ENCODE assay signal across 1 cellular context in the genomic region with DNA sequence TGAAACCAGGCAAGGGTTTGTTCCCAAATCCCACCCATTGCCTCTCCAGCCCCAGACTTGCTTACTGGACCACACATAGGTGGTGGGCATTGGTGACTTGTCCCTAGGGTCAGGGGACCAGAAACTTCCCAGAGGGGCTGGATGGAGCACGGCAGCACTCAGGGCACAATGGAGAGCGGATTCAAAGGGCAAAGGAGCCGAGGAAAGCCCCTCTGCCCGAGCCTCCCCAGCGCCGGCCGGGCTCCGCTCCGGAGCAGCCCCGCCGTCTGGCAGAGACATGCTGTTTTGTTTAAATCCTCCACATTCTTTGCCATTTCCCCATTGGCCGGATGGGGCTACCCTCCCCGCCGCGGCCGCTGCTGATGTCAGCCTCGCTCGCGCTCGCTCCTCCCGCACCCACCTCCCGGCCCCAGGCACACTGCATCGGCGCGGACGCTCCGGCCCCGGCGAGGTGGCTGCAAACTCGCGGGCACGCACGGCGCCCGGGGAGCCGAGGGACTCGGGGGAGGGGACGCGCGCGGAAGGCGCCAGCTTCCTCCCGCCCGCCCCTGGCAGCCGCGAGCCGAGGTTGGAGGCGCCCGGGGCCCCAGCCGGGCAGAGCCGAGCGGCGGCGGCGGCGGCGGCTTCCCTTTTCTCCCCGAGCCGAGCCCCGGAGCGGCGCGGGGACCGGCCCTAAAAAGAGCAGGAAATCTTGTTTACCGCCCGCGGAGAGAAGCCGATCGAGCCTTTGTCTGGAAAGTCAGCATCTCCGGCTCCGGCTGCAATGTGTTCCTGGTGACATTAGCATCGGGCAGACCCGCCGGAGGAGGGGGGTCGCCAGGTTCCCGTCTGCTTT.
TF ChIP-seq lines count a peak whose summit lies in the region.

Gene PITPNC1 (plus strand): TSS at position 390 of the 835 bp plus-strand sequence.

TF ChIP-seq in HepG2, 621 proteins besides CTCF, POLR2A, EP300 and RAD21 (continued from another document and continues in another):
- TF ChIP-seq HINFP (CRISPR knock-in tag; IDR thresholded peaks at IDR 0.05; ENCODE audit: low read depth), result peak; percentile 73; the same call in 1 of the 2 replicates
- TF ChIP-seq ZNF577 (CRISPR knock-in tag; IDR thresholded peaks at IDR 0.05; ENCODE audit: borderline replicate concordance, low read depth), result no peak
- peak; percentile 89 for TF ChIP-seq KDM2A (CRISPR knock-in tag; IDR thresholded peaks at IDR 0.05; ENCODE audit: borderline replicate concordance, low read depth)
- 0 out of 2 replicates have a peak, but pooled peaks have one; percentile 63 for TF ChIP-seq ZNF232 (CRISPR knock-in tag; IDR thresholded peaks at IDR 0.05; ENCODE audit: borderline replicate concordance)
- TF ChIP-seq, protein P1, sequence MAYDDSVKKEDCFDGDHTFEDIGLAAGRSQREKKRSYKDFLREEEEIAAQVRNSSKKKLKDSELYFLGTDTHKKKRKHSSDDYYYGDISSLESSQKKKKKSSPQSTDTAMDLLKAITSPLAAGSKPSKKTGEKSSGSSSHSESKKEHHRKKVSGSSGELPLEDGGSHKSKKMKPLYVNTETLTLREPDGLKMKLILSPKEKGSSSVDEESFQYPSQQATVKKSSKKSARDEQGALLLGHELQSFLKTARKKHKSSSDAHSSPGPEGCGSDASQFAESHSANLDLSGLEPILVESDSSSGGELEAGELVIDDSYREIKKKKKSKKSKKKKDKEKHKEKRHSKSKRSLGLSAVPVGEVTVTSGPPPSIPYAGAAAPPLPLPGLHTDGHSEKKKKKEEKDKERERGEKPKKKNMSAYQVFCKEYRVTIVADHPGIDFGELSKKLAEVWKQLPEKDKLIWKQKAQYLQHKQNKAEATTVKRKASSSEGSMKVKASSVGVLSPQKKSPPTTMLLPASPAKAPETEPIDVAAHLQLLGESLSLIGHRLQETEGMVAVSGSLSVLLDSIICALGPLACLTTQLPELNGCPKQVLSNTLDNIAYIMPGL (CRISPR knock-in tag; IDR thresholded peaks at IDR 0.05; ENCODE audit: borderline replicate concordance in 1 of 2, low read depth in 1 of 2), result peak; percentile 50 to 87; a peak in 3 of 4 replicates
- no peak for TF ChIP-seq ZNF552 (CRISPR knock-in tag; IDR thresholded peaks at IDR 0.05; ENCODE audit: borderline replicate concordance)
- peak; percentile 58; the same call in 1 of the 2 replicates for TF ChIP-seq MED13 (CRISPR knock-in tag; IDR thresholded peaks at IDR 0.05)
- no peak for TF ChIP-seq ZNF180 (CRISPR knock-in tag; IDR thresholded peaks at IDR 0.05; ENCODE audit: borderline replicate concordance, low read depth)
- TF ChIP-seq IRF9 (CRISPR knock-in tag; IDR thresholded peaks at IDR 0.05; ENCODE audit: borderline replicate concordance), result peak; percentile 70; the same call in 1 of the 2 replicates
- no peak for TF ChIP-seq SP1 (IDR thresholded peaks at IDR 0.05)
- no peak for TF ChIP-seq SP1 (CRISPR knock-in tag; IDR thresholded peaks at IDR 0.05)
- TF ChIP-seq, protein P2, sequence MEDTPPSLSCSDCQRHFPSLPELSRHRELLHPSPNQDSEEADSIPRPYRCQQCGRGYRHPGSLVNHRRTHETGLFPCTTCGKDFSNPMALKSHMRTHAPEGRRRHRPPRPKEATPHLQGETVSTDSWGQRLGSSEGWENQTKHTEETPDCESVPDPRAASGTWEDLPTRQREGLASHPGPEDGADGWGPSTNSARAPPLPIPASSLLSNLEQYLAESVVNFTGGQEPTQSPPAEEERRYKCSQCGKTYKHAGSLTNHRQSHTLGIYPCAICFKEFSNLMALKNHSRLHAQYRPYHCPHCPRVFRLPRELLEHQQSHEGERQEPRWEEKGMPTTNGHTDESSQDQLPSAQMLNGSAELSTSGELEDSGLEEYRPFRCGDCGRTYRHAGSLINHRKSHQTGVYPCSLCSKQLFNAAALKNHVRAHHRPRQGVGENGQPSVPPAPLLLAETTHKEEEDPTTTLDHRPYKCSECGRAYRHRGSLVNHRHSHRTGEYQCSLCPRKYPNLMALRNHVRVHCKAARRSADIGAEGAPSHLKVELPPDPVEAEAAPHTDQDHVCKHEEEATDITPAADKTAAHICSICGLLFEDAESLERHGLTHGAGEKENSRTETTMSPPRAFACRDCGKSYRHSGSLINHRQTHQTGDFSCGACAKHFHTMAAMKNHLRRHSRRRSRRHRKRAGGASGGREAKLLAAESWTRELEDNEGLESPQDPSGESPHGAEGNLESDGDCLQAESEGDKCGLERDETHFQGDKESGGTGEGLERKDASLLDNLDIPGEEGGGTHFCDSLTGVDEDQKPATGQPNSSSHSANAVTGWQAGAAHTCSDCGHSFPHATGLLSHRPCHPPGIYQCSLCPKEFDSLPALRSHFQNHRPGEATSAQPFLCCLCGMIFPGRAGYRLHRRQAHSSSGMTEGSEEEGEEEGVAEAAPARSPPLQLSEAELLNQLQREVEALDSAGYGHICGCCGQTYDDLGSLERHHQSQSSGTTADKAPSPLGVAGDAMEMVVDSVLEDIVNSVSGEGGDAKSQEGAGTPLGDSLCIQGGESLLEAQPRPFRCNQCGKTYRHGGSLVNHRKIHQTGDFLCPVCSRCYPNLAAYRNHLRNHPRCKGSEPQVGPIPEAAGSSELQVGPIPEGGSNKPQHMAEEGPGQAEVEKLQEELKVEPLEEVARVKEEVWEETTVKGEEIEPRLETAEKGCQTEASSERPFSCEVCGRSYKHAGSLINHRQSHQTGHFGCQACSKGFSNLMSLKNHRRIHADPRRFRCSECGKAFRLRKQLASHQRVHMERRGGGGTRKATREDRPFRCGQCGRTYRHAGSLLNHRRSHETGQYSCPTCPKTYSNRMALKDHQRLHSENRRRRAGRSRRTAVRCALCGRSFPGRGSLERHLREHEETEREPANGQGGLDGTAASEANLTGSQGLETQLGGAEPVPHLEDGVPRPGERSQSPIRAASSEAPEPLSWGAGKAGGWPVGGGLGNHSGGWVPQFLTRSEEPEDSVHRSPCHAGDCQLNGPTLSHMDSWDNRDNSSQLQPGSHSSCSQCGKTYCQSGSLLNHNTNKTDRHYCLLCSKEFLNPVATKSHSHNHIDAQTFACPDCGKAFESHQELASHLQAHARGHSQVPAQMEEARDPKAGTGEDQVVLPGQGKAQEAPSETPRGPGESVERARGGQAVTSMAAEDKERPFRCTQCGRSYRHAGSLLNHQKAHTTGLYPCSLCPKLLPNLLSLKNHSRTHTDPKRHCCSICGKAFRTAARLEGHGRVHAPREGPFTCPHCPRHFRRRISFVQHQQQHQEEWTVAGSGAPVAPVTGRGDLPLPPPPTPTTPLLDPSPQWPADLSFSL (CRISPR knock-in tag; IDR thresholded peaks at IDR 0.05), result no peak
- peak; percentile 68; the same call in 1 of the 2 replicates for TF ChIP-seq ZSCAN21 (CRISPR knock-in tag; IDR thresholded peaks at IDR 0.05; ENCODE audit: borderline replicate concordance)
- TF ChIP-seq LCORL (IDR thresholded peaks at IDR 0.05), result no peak
- peak; percentile 36; the same call in 1 of the 2 replicates for TF ChIP-seq LCORL (CRISPR knock-in tag; IDR thresholded peaks at IDR 0.05)
- TF ChIP-seq PITX1 (CRISPR knock-in tag; IDR thresholded peaks at IDR 0.05), result no peak
- no peak for TF ChIP-seq ZNF143 (CRISPR knock-in tag; IDR thresholded peaks at IDR 0.05)
- no peak for TF ChIP-seq SMYD3 (CRISPR knock-in tag; IDR thresholded peaks at IDR 0.05)
- no peak; the same call in 1 of the 2 replicates for TF ChIP-seq ZFP1 (CRISPR knock-in tag; IDR thresholded peaks at IDR 0.05)
- TF ChIP-seq NR3C1 (CRISPR knock-in tag; IDR thresholded peaks at IDR 0.05), result no peak
- TF ChIP-seq ZNF737 (CRISPR knock-in tag; IDR thresholded peaks at IDR 0.05; ENCODE audit: borderline replicate concordance), result no peak
- 0 out of 2 replicates have a peak, but pooled peaks have one; percentile 6 for TF ChIP-seq MTF2 (CRISPR knock-in tag; IDR thresholded peaks at IDR 0.05; ENCODE audit: borderline replicate concordance)
- peak; percentile 40; the same call in 1 of the 2 replicates for TF ChIP-seq ELF4 (CRISPR knock-in tag; IDR thresholded peaks at IDR 0.05; ENCODE audit: borderline replicate concordance)
- TF ChIP-seq HBP1 (CRISPR knock-in tag; IDR thresholded peaks at IDR 0.05; ENCODE audit: low read depth), result no peak
- TF ChIP-seq PHF5A (CRISPR knock-in tag; IDR thresholded peaks at IDR 0.05; ENCODE audit: low read depth, unreplicated experiment), result peak; percentile 30
- no peak for TF ChIP-seq ZSCAN30 (CRISPR knock-in tag; IDR thresholded peaks at IDR 0.05)
- no peak for TF ChIP-seq ZNF703 (CRISPR knock-in tag; IDR thresholded peaks at IDR 0.05; ENCODE audit: borderline replicate concordance)
- TF ChIP-seq ARNTL (CRISPR knock-in tag; IDR thresholded peaks at IDR 0.05), result peak; percentile 19; the same call in 1 of the 2 replicates
- 0 out of 2 replicates have a peak, but pooled peaks have one; percentile 4 for TF ChIP-seq SOX13 (IDR thresholded peaks at IDR 0.05)
- TF ChIP-seq SOX13 (CRISPR knock-in tag; conservative IDR thresholded peaks at IDR 0.05 in 1 of 2, IDR thresholded peaks at IDR 0.05 in 1 of 2), result peak in 1 of 2 experiments; percentile 32; a peak in 1 of 4 replicates
- TF ChIP-seq, protein P3, sequence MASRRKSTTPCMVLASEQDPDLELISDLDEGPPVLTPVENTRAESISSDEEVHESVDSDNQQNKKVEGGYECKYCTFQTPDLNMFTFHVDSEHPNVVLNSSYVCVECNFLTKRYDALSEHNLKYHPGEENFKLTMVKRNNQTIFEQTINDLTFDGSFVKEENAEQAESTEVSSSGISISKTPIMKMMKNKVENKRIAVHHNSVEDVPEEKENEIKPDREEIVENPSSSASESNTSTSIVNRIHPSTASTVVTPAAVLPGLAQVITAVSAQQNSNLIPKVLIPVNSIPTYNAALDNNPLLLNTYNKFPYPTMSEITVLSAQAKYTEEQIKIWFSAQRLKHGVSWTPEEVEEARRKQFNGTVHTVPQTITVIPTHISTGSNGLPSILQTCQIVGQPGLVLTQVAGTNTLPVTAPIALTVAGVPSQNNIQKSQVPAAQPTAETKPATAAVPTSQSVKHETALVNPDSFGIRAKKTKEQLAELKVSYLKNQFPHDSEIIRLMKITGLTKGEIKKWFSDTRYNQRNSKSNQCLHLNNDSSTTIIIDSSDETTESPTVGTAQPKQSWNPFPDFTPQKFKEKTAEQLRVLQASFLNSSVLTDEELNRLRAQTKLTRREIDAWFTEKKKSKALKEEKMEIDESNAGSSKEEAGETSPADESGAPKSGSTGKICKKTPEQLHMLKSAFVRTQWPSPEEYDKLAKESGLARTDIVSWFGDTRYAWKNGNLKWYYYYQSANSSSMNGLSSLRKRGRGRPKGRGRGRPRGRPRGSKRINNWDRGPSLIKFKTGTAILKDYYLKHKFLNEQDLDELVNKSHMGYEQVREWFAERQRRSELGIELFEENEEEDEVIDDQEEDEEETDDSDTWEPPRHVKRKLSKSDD (CRISPR knock-in tag; IDR thresholded peaks at IDR 0.05; ENCODE audit: low read depth), result 0 out of 2 replicates have a peak, but pooled peaks have one; percentile 22
- TF ChIP-seq, protein P4, sequence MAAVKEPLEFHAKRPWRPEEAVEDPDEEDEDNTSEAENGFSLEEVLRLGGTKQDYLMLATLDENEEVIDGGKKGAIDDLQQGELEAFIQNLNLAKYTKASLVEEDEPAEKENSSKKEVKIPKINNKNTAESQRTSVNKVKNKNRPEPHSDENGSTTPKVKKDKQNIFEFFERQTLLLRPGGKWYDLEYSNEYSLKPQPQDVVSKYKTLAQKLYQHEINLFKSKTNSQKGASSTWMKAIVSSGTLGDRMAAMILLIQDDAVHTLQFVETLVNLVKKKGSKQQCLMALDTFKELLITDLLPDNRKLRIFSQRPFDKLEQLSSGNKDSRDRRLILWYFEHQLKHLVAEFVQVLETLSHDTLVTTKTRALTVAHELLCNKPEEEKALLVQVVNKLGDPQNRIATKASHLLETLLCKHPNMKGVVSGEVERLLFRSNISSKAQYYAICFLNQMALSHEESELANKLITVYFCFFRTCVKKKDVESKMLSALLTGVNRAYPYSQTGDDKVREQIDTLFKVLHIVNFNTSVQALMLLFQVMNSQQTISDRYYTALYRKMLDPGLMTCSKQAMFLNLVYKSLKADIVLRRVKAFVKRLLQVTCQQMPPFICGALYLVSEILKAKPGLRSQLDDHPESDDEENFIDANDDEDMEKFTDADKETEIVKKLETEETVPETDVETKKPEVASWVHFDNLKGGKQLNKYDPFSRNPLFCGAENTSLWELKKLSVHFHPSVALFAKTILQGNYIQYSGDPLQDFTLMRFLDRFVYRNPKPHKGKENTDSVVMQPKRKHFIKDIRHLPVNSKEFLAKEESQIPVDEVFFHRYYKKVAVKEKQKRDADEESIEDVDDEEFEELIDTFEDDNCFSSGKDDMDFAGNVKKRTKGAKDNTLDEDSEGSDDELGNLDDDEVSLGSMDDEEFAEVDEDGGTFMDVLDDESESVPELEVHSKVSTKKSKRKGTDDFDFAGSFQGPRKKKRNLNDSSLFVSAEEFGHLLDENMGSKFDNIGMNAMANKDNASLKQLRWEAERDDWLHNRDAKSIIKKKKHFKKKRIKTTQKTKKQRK (IDR thresholded peaks at IDR 0.05; ENCODE audit: low read length), result no peak
- no peak for TF ChIP-seq NBN (conservative IDR thresholded peaks at IDR 0.05)
